ENCODE assay signal across 2 cellular contexts in genomic region chr14:68643673-68644072, GRCh38.
TF ChIP-seq lines count a peak whose summit lies in the region.

No MANE protein-coding gene starts in this region.

TF ChIP-seq in GM23338, 12 proteins besides CTCF, POLR2A, EP300 and RAD21:
- TF ChIP-seq ETS1 (IDR thresholded peaks at IDR 0.05) = no peak
- TF ChIP-seq EZH2 (IDR thresholded peaks at IDR 0.05; ENCODE audit: low read depth, unreplicated experiment) = no peak
- no peak for TF ChIP-seq CREB1 (CRISPR knock-in tag; IDR thresholded peaks at IDR 0.05; ENCODE audit: low read depth)
- no peak for TF ChIP-seq NANOG (IDR thresholded peaks at IDR 0.05; ENCODE audit: borderline replicate concordance)
- no peak for TF ChIP-seq ZNF331 (CRISPR knock-in tag; IDR thresholded peaks at IDR 0.05; ENCODE audit: low read depth)
- no peak for TF ChIP-seq EZH2phosphoT487 (IDR thresholded peaks at IDR 0.05; ENCODE audit: unreplicated experiment)
- no peak for TF ChIP-seq REST (IDR thresholded peaks at IDR 0.05; ENCODE audit: unreplicated experiment)
- TF ChIP-seq ZNF114 (CRISPR knock-in tag; IDR thresholded peaks at IDR 0.05) = no peak
- TF ChIP-seq, protein P1, sequence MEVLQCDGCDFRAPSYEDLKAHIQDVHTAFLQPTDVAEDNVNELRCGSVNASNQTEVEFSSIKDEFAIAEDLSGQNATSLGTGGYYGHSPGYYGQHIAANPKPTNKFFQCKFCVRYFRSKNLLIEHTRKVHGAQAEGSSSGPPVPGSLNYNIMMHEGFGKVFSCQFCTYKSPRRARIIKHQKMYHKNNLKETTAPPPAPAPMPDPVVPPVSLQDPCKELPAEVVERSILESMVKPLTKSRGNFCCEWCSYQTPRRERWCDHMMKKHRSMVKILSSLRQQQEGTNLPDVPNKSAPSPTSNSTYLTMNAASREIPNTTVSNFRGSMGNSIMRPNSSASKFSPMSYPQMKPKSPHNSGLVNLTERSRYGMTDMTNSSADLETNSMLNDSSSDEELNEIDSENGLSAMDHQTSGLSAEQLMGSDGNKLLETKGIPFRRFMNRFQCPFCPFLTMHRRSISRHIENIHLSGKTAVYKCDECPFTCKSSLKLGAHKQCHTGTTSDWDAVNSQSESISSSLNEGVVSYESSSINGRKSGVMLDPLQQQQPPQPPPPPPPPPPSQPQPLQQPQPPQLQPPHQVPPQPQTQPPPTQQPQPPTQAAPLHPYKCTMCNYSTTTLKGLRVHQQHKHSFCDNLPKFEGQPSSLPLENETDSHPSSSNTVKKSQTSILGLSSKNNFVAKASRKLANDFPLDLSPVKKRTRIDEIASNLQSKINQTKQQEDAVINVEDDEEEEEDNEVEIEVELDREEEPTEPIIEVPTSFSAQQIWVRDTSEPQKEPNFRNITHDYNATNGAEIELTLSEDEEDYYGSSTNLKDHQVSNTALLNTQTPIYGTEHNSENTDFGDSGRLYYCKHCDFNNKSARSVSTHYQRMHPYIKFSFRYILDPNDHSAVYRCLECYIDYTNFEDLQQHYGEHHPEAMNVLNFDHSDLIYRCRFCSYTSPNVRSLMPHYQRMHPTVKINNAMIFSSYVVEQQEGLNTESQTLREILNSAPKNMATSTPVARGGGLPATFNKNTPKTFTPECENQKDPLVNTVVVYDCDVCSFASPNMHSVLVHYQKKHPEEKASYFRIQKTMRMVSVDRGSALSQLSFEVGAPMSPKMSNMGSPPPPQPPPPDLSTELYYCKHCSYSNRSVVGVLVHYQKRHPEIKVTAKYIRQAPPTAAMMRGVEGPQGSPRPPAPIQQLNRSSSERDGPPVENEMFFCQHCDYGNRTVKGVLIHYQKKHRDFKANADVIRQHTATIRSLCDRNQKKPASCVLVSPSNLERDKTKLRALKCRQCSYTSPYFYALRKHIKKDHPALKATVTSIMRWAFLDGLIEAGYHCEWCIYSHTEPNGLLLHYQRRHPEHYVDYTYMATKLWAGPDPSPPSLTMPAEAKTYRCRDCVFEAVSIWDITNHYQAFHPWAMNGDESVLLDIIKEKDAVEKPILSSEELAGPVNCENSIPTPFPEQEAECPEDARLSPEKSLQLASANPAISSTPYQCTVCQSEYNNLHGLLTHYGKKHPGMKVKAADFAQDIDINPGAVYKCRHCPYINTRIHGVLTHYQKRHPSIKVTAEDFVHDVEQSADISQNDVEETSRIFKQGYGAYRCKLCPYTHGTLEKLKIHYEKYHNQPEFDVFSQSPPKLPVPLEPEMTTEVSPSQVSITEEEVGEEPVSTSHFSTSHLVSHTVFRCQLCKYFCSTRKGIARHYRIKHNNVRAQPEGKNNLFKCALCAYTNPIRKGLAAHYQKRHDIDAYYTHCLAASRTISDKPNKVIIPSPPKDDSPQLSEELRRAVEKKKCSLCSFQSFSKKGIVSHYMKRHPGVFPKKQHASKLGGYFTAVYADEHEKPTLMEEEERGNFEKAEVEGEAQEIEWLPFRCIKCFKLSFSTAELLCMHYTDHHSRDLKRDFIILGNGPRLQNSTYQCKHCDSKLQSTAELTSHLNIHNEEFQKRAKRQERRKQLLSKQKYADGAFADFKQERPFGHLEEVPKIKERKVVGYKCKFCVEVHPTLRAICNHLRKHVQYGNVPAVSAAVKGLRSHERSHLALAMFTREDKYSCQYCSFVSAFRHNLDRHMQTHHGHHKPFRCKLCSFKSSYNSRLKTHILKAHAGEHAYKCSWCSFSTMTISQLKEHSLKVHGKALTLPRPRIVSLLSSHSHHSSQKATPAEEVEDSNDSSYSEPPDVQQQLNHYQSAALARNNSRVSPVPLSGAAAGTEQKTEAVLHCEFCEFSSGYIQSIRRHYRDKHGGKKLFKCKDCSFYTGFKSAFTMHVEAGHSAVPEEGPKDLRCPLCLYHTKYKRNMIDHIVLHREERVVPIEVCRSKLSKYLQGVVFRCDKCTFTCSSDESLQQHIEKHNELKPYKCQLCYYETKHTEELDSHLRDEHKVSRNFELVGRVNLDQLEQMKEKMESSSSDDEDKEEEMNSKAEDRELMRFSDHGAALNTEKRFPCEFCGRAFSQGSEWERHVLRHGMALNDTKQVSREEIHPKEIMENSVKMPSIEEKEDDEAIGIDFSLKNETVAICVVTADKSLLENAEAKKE (CRISPR knock-in tag; IDR thresholded peaks at IDR 0.05) = no peak
- TF ChIP-seq POLR2AphosphoS5 (IDR thresholded peaks at IDR 0.05; ENCODE audit: low read depth) = no peak
- no peak for TF ChIP-seq STAT1 (IDR thresholded peaks at IDR 0.05; ENCODE audit: unreplicated experiment)
- no peak for TF ChIP-seq JUNB (IDR thresholded peaks at IDR 0.05; ENCODE audit: unreplicated experiment)
TF ChIP-seq in GM23338: peak in this region for 0.

TF ChIP-seq in IMR-90, 13 proteins besides CTCF, POLR2A, EP300 and RAD21:
- TF ChIP-seq MAZ (IDR thresholded peaks at IDR 0.05; ENCODE audit: borderline replicate concordance, low read depth, low read length) = no peak
- no peak for TF ChIP-seq CHD1 (IDR thresholded peaks at IDR 0.05; ENCODE audit: low read depth, low read length)
- no peak for TF ChIP-seq FOS (IDR thresholded peaks at IDR 0.05; ENCODE audit: low read depth, low read length)
- no peak for TF ChIP-seq CEBPB (IDR thresholded peaks at IDR 0.05; ENCODE audit: low read depth, low read length)
- TF ChIP-seq RFX5 (IDR thresholded peaks at IDR 0.05; ENCODE audit: low read depth, low read length) = no peak
- TF ChIP-seq, protein P2, sequence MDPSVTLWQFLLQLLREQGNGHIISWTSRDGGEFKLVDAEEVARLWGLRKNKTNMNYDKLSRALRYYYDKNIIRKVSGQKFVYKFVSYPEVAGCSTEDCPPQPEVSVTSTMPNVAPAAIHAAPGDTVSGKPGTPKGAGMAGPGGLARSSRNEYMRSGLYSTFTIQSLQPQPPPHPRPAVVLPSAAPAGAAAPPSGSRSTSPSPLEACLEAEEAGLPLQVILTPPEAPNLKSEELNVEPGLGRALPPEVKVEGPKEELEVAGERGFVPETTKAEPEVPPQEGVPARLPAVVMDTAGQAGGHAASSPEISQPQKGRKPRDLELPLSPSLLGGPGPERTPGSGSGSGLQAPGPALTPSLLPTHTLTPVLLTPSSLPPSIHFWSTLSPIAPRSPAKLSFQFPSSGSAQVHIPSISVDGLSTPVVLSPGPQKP (IDR thresholded peaks at IDR 0.05; ENCODE audit: borderline replicate concordance, low read depth, low read length) = no peak
- TF ChIP-seq SMC3 (IDR thresholded peaks at IDR 0.05; ENCODE audit: low read depth, low read length) = no peak
- TF ChIP-seq, protein P3, sequence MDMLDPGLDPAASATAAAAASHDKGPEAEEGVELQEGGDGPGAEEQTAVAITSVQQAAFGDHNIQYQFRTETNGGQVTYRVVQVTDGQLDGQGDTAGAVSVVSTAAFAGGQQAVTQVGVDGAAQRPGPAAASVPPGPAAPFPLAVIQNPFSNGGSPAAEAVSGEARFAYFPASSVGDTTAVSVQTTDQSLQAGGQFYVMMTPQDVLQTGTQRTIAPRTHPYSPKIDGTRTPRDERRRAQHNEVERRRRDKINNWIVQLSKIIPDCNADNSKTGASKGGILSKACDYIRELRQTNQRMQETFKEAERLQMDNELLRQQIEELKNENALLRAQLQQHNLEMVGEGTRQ (IDR thresholded peaks at IDR 0.05; ENCODE audit: low read depth, low read length) = no peak
- no peak for TF ChIP-seq NFE2L2 (IDR thresholded peaks at IDR 0.05; ENCODE audit: low read depth, low read length)
- TF ChIP-seq MXI1 (IDR thresholded peaks at IDR 0.05; ENCODE audit: borderline replicate concordance, low read depth, low read length) = no peak
- TF ChIP-seq MAFK (IDR thresholded peaks at IDR 0.05; ENCODE audit: low read depth, low read length) = no peak
- no peak for TF ChIP-seq BHLHE40 (IDR thresholded peaks at IDR 0.05; ENCODE audit: low read depth, low read length)
- no peak for TF ChIP-seq RCOR1 (IDR thresholded peaks at IDR 0.05; ENCODE audit: insufficient replicate concordance, low read length)
